ENCODE assay signal across 1 cellular context in the genomic region with DNA sequence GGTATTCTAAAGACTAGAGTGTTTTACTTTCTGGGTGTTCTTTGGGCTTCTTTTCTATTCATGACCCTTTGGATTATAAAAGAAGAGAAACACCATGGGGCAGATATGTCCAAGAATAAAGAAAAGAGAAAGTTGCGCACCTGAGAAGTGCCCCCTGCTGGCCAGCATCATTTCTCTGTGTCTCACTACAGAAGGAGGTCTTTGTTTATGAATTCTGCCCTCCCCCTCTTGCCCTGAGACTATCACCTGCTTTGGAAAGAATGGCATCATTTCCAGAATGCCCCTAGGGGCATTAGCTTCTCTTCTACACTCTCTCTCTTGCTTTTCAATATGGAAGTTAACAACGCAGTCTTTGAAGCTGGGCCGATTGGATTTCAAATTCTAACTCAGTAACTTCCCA.
TF ChIP-seq lines count a peak whose summit lies in the region.

No MANE protein-coding gene starts in this region.

TF ChIP-seq in H1, 55 proteins besides CTCF, POLR2A, EP300 and RAD21:
- TF ChIP-seq, protein P1, sequence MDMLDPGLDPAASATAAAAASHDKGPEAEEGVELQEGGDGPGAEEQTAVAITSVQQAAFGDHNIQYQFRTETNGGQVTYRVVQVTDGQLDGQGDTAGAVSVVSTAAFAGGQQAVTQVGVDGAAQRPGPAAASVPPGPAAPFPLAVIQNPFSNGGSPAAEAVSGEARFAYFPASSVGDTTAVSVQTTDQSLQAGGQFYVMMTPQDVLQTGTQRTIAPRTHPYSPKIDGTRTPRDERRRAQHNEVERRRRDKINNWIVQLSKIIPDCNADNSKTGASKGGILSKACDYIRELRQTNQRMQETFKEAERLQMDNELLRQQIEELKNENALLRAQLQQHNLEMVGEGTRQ (IDR thresholded peaks at IDR 0.05; ENCODE audit: low read length), result no peak
- TF ChIP-seq, protein P2, sequence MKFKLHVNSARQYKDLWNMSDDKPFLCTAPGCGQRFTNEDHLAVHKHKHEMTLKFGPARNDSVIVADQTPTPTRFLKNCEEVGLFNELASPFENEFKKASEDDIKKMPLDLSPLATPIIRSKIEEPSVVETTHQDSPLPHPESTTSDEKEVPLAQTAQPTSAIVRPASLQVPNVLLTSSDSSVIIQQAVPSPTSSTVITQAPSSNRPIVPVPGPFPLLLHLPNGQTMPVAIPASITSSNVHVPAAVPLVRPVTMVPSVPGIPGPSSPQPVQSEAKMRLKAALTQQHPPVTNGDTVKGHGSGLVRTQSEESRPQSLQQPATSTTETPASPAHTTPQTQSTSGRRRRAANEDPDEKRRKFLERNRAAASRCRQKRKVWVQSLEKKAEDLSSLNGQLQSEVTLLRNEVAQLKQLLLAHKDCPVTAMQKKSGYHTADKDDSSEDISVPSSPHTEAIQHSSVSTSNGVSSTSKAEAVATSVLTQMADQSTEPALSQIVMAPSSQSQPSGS (IDR thresholded peaks at IDR 0.05; ENCODE audit: low read length), result no peak
- no peak for TF ChIP-seq SP2 (IDR thresholded peaks at IDR 0.05; ENCODE audit: low read length)
- no peak for TF ChIP-seq SP4 (IDR thresholded peaks at IDR 0.05; ENCODE audit: low read length)
- TF ChIP-seq EGR1 (IDR thresholded peaks at IDR 0.05; ENCODE audit: borderline replicate concordance, low read depth, low read length), result no peak
- TF ChIP-seq SIN3A (conservative IDR thresholded peaks at IDR 0.05 in 1 of 2, IDR thresholded peaks at IDR 0.05 in 1 of 2; ENCODE audit: low read depth in 1 of 2, low read length in 2 of 2), result no peak
- TF ChIP-seq HDAC2 (IDR thresholded peaks at IDR 0.05; ENCODE audit: borderline replicate concordance in 1 of 2, low read depth in 2 of 2, low read length in 2 of 2), result no peak
- TF ChIP-seq BACH1 (IDR thresholded peaks at IDR 0.05; ENCODE audit: low read length), result no peak
- no peak for TF ChIP-seq CREB1 (IDR thresholded peaks at IDR 0.05)
- TF ChIP-seq TAF1 (IDR thresholded peaks at IDR 0.05; ENCODE audit: low read depth, low read length), result no peak
- no peak for TF ChIP-seq POU5F1 (IDR thresholded peaks at IDR 0.05; ENCODE audit: low read depth, low read length)
- no peak for TF ChIP-seq TAF7 (optimal IDR thresholded peaks at IDR 0.05; ENCODE audit: borderline replicate concordance, low read depth, low read length)
- TF ChIP-seq FOSL1 (IDR thresholded peaks at IDR 0.05; ENCODE audit: insufficient read depth, low read depth, low read length), result no peak
- TF ChIP-seq CHD2 (IDR thresholded peaks at IDR 0.05; ENCODE audit: low read length), result no peak
- TF ChIP-seq ZNF274 (IDR thresholded peaks at IDR 0.05; ENCODE audit: borderline replicate concordance, extremely low read depth, low read length), result no peak
- no peak for TF ChIP-seq BCL11A (IDR thresholded peaks at IDR 0.05; ENCODE audit: low read depth in 2 of 2, low read length in 2 of 2)
- no peak for TF ChIP-seq GABPA (IDR thresholded peaks at IDR 0.05; ENCODE audit: borderline replicate concordance, insufficient read depth, low read length)
TF ChIP-seq in H1: peak in this region for 0.
